ENCODE assay signal across 1 cellular context in the genomic region with DNA sequence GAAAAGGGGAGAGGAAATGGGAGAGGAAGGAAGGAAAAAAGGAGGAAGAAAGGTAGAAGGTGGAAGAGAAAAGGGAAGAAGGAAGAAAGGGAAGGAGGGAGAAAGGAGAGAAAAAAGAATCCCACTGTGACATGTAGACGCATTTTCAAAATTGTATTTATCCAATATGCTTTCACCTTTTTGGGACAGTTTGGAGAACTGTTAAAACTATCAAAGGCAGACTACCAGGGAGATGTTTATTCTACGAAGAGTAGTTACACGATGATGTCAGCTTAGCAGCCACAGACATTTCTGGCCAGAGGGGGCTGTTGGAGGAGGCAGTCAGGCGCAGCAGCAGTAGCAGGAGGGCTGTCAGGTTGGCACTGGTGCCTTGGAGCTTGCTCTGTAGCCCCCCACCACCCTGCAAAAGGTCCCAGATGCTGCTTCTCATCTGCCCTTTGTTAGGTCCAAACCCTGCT.
TF ChIP-seq lines count a peak whose summit lies in the region.

No MANE protein-coding gene starts in this region.

TF ChIP-seq in HEK293, 187 proteins besides CTCF, POLR2A, EP300 and RAD21 (continued from another document):
- TF ChIP-seq ZNF10 (tag by site-specific recombination; IDR thresholded peaks at IDR 0.05) (peak; percentile 89), ZBTB1 (tag by site-specific recombination; IDR thresholded peaks at IDR 0.05) (peak; percentile 79; the same call in 1 of the 2 replicates), ZNF48 (tag by site-specific recombination; IDR thresholded peaks at IDR 0.05) (no peak), ZBTB21 (tag by site-specific recombination; IDR thresholded peaks at IDR 0.05) (peak; percentile 64; the same call in 1 of the 2 replicates), ZSCAN30 (tag by site-specific recombination; IDR thresholded peaks at IDR 0.05) (peak; percentile 64; the same call in 1 of the 2 replicates), ZBTB20 (tag by site-specific recombination; IDR thresholded peaks at IDR 0.05) (0 out of 2 replicates have a peak, but pooled peaks have one; percentile 18), MZF1 (tag by site-specific recombination; IDR thresholded peaks at IDR 0.05; ENCODE audit: borderline replicate concordance) (no peak), ZNF324 (tag by site-specific recombination; IDR thresholded peaks at IDR 0.05) (peak; percentile 55; the same call in 1 of the 2 replicates), ZNF514 (tag by site-specific recombination; IDR thresholded peaks at IDR 0.05) (no peak), SALL2 (tag by site-specific recombination; IDR thresholded peaks at IDR 0.05; ENCODE audit: borderline replicate concordance) (no peak), HOXD13 (CRISPR knock-in tag; IDR thresholded peaks at IDR 0.05; ENCODE audit: borderline replicate concordance) (no peak), ZNF366 (tag by site-specific recombination; conservative IDR thresholded peaks at IDR 0.05) (peak; percentile 98), OSR2 (tag by site-specific recombination; IDR thresholded peaks at IDR 0.05) (peak; percentile 83), ZNF610 (tag by site-specific recombination; IDR thresholded peaks at IDR 0.05; ENCODE audit: borderline replicate concordance) (no peak), FEZF1 (tag by site-specific recombination; IDR thresholded peaks at IDR 0.05) (peak; percentile 45; the same call in 1 of the 2 replicates), GLIS1 (tag by site-specific recombination; IDR thresholded peaks at IDR 0.05) (peak; percentile 88), ZNF629 (tag by site-specific recombination; IDR thresholded peaks at IDR 0.05) (peak; percentile 79), PRDM1 (tag by site-specific recombination; IDR thresholded peaks at IDR 0.05) (peak; percentile 99), ZFP37 (tag by site-specific recombination; IDR thresholded peaks at IDR 0.05) (0 out of 2 replicates have a peak, but pooled peaks have one; percentile 27)
- TF ChIP-seq, protein P1, sequence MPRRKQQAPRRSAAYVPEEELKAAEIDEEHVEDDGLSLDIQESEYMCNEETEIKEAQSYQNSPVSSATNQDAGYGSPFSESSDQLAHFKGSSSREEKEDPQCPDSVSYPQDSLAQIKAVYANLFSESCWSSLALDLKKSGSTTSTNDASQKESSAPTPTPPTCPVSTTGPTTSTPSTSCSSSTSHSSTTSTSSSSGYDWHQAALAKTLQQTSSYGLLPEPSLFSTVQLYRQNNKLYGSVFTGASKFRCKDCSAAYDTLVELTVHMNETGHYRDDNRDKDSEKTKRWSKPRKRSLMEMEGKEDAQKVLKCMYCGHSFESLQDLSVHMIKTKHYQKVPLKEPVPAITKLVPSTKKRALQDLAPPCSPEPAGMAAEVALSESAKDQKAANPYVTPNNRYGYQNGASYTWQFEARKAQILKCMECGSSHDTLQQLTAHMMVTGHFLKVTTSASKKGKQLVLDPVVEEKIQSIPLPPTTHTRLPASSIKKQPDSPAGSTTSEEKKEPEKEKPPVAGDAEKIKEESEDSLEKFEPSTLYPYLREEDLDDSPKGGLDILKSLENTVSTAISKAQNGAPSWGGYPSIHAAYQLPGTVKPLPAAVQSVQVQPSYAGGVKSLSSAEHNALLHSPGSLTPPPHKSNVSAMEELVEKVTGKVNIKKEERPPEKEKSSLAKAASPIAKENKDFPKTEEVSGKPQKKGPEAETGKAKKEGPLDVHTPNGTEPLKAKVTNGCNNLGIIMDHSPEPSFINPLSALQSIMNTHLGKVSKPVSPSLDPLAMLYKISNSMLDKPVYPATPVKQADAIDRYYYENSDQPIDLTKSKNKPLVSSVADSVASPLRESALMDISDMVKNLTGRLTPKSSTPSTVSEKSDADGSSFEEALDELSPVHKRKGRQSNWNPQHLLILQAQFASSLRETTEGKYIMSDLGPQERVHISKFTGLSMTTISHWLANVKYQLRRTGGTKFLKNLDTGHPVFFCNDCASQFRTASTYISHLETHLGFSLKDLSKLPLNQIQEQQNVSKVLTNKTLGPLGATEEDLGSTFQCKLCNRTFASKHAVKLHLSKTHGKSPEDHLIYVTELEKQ (tag by site-specific recombination; IDR thresholded peaks at IDR 0.05; ENCODE audit: borderline replicate concordance): peak; percentile 26; the same call in 1 of the 2 replicates
- TF ChIP-seq, protein P2, sequence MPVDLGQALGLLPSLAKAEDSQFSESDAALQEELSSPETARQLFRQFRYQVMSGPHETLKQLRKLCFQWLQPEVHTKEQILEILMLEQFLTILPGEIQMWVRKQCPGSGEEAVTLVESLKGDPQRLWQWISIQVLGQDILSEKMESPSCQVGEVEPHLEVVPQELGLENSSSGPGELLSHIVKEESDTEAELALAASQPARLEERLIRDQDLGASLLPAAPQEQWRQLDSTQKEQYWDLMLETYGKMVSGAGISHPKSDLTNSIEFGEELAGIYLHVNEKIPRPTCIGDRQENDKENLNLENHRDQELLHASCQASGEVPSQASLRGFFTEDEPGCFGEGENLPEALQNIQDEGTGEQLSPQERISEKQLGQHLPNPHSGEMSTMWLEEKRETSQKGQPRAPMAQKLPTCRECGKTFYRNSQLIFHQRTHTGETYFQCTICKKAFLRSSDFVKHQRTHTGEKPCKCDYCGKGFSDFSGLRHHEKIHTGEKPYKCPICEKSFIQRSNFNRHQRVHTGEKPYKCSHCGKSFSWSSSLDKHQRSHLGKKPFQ (tag by site-specific recombination; IDR thresholded peaks at IDR 0.05): peak; percentile 26; the same call in 1 of the 2 replicates
- TF ChIP-seq, protein P3, sequence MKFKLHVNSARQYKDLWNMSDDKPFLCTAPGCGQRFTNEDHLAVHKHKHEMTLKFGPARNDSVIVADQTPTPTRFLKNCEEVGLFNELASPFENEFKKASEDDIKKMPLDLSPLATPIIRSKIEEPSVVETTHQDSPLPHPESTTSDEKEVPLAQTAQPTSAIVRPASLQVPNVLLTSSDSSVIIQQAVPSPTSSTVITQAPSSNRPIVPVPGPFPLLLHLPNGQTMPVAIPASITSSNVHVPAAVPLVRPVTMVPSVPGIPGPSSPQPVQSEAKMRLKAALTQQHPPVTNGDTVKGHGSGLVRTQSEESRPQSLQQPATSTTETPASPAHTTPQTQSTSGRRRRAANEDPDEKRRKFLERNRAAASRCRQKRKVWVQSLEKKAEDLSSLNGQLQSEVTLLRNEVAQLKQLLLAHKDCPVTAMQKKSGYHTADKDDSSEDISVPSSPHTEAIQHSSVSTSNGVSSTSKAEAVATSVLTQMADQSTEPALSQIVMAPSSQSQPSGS (tag by site-specific recombination; IDR thresholded peaks at IDR 0.05; ENCODE audit: low read depth): peak; percentile 31
- TF ChIP-seq, protein P4, sequence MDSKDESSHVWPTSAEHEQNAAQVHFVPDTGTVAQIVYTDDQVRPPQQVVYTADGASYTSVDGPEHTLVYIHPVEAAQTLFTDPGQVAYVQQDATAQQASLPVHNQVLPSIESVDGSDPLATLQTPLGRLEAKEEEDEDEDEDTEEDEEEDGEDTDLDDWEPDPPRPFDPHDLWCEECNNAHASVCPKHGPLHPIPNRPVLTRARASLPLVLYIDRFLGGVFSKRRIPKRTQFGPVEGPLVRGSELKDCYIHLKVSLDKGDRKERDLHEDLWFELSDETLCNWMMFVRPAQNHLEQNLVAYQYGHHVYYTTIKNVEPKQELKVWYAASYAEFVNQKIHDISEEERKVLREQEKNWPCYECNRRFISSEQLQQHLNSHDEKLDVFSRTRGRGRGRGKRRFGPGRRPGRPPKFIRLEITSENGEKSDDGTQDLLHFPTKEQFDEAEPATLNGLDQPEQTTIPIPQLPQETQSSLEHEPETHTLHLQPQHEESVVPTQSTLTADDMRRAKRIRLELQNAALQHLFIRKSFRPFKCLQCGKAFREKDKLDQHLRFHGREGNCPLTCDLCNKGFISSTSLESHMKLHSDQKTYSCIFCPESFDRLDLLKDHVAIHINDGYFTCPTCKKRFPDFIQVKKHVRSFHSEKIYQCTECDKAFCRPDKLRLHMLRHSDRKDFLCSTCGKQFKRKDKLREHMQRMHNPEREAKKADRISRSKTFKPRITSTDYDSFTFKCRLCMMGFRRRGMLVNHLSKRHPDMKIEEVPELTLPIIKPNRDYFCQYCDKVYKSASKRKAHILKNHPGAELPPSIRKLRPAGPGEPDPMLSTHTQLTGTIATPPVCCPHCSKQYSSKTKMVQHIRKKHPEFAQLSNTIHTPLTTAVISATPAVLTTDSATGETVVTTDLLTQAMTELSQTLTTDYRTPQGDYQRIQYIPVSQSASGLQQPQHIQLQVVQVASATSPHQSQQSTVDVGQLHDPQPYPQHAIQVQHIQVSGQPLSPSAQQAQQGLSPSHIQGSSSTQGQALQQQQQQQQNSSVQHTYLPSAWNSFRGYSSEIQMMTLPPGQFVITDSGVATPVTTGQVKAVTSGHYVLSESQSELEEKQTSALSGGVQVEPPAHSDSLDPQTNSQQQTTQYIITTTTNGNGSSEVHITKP (tag by site-specific recombination; IDR thresholded peaks at IDR 0.05): peak; percentile 45; the same call in 1 of the 2 replicates
